34 cellular contexts compared by ENCODE assay signal in the genomic region with DNA sequence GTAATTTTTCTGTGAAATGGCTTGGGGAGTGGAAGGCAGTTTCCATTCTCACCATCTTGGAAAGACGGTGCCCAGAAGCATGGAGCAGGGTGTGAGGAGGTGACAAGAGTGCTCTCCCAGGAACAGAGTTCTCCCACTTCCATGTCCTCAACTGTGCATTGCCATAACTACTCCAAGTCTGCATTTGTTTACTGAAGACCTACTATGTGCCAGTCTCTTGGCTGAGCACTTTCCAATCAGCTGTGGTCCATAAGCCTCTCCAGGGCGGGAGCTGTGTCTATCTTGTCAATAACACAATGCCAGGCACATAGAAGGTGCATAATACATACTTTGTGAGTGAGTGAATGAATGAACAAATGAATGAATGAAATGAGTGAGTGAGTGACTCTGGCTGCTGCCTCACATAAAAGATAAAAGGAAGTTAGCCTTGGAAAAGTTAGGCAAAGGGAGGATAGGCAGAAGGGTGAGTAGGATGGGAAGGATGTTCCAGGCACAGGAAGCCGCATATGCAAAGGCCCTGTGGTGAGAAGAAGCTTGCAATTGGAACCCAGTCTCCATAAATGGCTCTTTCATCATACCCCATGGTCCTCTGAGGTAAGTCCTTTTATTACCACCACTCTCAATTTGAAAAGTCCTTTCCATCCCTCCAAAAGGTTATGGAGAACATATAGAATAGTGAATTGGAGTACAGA.
"Had no signal": no experiment of that assay in that cellular context is flagged by ENCODE, and none has a peak within 500 bp of the region (broad histone marks: within the 10 kb centered on the region; RNA-seq: fewer than 3 reads in every experiment).

No MANE protein-coding gene starts in this region.

- H3K27ac ChIP-seq: adrenal gland, body of pancreas, coronary artery, epithelial cell of prostate had no signal

- H3K36me3 ChIP-seq: adrenal gland, cardiac muscle cell, esophagus squamous epithelium, gastroesophageal sphincter had no signal

- H3K27me3 Mint-ChIP-seq: activated CD4-positive, alpha-beta T cell treated with anti-CD3 and anti-CD28 coated beads for 36 hours; activated CD4-positive, alpha-beta T cell treated with anti-CD3 and anti-CD28 coated beads, Interleukin-2, amount 10 ng/mL, durations not matched to agents 24 days and 14 days; activated CD8-positive, alpha-beta memory T cell treated with anti-CD3 and anti-CD28 coated beads, Interleukin-2, amount 10 ng/mL, durations not matched to agents 7 days and 5 days; activated naive CD8-positive, alpha-beta T cell treated with anti-CD3 and anti-CD28 coated beads, Interleukin-2, amount 50 U/mL, for 24 hours had no signal

- ATAC-seq: activated CD4-positive, alpha-beta T cell treated with anti-CD3 and anti-CD28 coated beads for 36 hours; activated CD8-positive, alpha-beta memory T cell treated with anti-CD3 and anti-CD28 coated beads, Interleukin-2, amount 10 ng/mL, durations not matched to agents 7 days and 5 days; activated CD8-positive, alpha-beta T cell treated with anti-CD3 and anti-CD28 coated beads, Interleukin-2, amount 10 ng/mL, durations not matched to agents 7 days and 5 days; activated naive CD8-positive, alpha-beta T cell treated with anti-CD3 and anti-CD28 coated beads, Interleukin-2, amount 50 U/mL, for 24 hours; body of pancreas; gastroesophageal sphincter; T-helper 17 cell had no signal

- H3K4me3 Mint-ChIP-seq: activated CD4-positive, alpha-beta memory T cell treated with anti-CD3 and anti-CD28 coated beads for 36 hours; activated CD4-positive, alpha-beta T cell treated with anti-CD3 and anti-CD28 coated beads for 36 hours; activated CD4-positive, alpha-beta T cell treated with anti-CD3 and anti-CD28 coated beads, Interleukin-2, amount 10 ng/mL, durations not matched to agents 24 days and 14 days; activated CD8-positive, alpha-beta memory T cell treated with anti-CD3 and anti-CD28 coated beads, Interleukin-2, amount 10 ng/mL, durations not matched to agents 7 days and 5 days; activated CD8-positive, alpha-beta T cell treated with anti-CD3 and anti-CD28 coated beads, Interleukin-2, amount 10 ng/mL, durations not matched to agents 7 days and 5 days; activated naive CD4-positive, alpha-beta T cell treated with anti-CD3 and anti-CD28 coated beads for 36 hours; activated naive CD4-positive, alpha-beta T cell treated with anti-CD3 and anti-CD28 coated beads, Interleukin-2, amount 50 U/mL, for 24 hours; activated naive CD8-positive, alpha-beta T cell treated with anti-CD3 and anti-CD28 coated beads for 36 hours; activated naive CD8-positive, alpha-beta T cell treated with anti-CD3 and anti-CD28 coated beads, Interleukin-2, amount 50 U/mL, for 24 hours; activated T-helper 1 cell treated with anti-CD3 and anti-CD28 coated beads, Interleukin-12 subunit alpha, Interleukin-12 subunit beta, Interleukin-2, Interleukin-4 antibody, amounts not matched to agents 30 ng/mL and 10 ng/mL and 1 ng/mL, durations not matched to agents 14 hours and 24 hours and 36 hours; central memory CD8-positive, alpha-beta T cell; dendritic cell treated with granulocyte-macrophage colony-stimulating factor and Interleukin-4, amounts not matched to agents 40 ng/mL and 50 ng/mL, for 4 days; T-helper 17 cell; T-helper 2 cell treated with Interferon-gamma antibody and Interleukin-4, amounts not matched to agents 5 μg/mL and 100 μg/mL, for 36 hours had no signal

- H3K4me1 Mint-ChIP-seq: activated CD4-positive, alpha-beta T cell treated with anti-CD3 and anti-CD28 coated beads for 36 hours; activated CD4-positive, alpha-beta T cell treated with anti-CD3 and anti-CD28 coated beads, Interleukin-2, amount 10 ng/mL, durations not matched to agents 24 days and 14 days; activated CD8-positive, alpha-beta memory T cell treated with anti-CD3 and anti-CD28 coated beads, Interleukin-2, amount 10 ng/mL, durations not matched to agents 7 days and 5 days; activated naive CD4-positive, alpha-beta T cell treated with anti-CD3 and anti-CD28 coated beads, Interleukin-2, amount 50 U/mL, for 24 hours; activated naive CD8-positive, alpha-beta T cell treated with anti-CD3 and anti-CD28 coated beads for 36 hours; activated naive CD8-positive, alpha-beta T cell treated with anti-CD3 and anti-CD28 coated beads, Interleukin-2, amount 50 U/mL, for 24 hours; central memory CD8-positive, alpha-beta T cell had no signal

- H3K27ac Mint-ChIP-seq: activated CD4-positive, alpha-beta memory T cell treated with anti-CD3 and anti-CD28 coated beads for 36 hours; activated CD4-positive, alpha-beta T cell treated with anti-CD3 and anti-CD28 coated beads for 36 hours; activated CD4-positive, alpha-beta T cell treated with anti-CD3 and anti-CD28 coated beads, Interleukin-2, amount 10 ng/mL, durations not matched to agents 24 days and 14 days; activated CD8-positive, alpha-beta memory T cell treated with anti-CD3 and anti-CD28 coated beads, Interleukin-2, amount 10 ng/mL, durations not matched to agents 7 days and 5 days; activated CD8-positive, alpha-beta T cell treated with anti-CD3 and anti-CD28 coated beads, Interleukin-2, amount 10 ng/mL, durations not matched to agents 7 days and 5 days; activated naive CD4-positive, alpha-beta T cell treated with anti-CD3 and anti-CD28 coated beads for 36 hours; activated naive CD4-positive, alpha-beta T cell treated with anti-CD3 and anti-CD28 coated beads, Interleukin-2, amount 50 U/mL, for 24 hours; activated naive CD8-positive, alpha-beta T cell treated with anti-CD3 and anti-CD28 coated beads for 36 hours; activated naive CD8-positive, alpha-beta T cell treated with anti-CD3 and anti-CD28 coated beads, Interleukin-2, amount 50 U/mL, for 24 hours; activated T-helper 1 cell treated with anti-CD3 and anti-CD28 coated beads, Interleukin-12 subunit alpha, Interleukin-12 subunit beta, Interleukin-2, Interleukin-4 antibody, amounts not matched to agents 30 ng/mL and 10 ng/mL and 1 ng/mL, durations not matched to agents 14 hours and 24 hours and 36 hours; activated T-helper 2 cell treated with anti-CD3 and anti-CD28 coated beads, Interferon-gamma antibody, Interleukin-2, Interleukin-4, amounts not matched to agents 10 μg/mL and 5 μg/mL and 100 μg/mL, durations not matched to agents 14 hours and 24 hours and 36 hours; dendritic cell treated with granulocyte-macrophage colony-stimulating factor and Interleukin-4, amounts not matched to agents 40 ng/mL and 50 ng/mL, for 4 days; T-helper 17 cell; T-helper 2 cell treated with Interferon-gamma antibody and Interleukin-4, amounts not matched to agents 5 μg/mL and 100 μg/mL, for 36 hours had no signal

- H3K9me3 ChIP-seq: adrenal gland, body of pancreas, esophagus squamous epithelium, gastroesophageal sphincter had no signal

- DNase-seq: activated CD4-positive, alpha-beta memory T cell treated with anti-CD3 and anti-CD28 coated beads for 36 hours; activated CD4-positive, alpha-beta T cell treated with anti-CD3 and anti-CD28 coated beads for 36 hours; activated CD4-positive, alpha-beta T cell treated with anti-CD3 and anti-CD28 coated beads, Interleukin-2, amount 10 ng/mL, durations not matched to agents 24 days and 14 days; activated CD4-positive, CD25-positive, alpha-beta regulatory T cell; activated CD4-positive, CD25-positive, alpha-beta regulatory T cell treated with anti-CD3 and anti-CD28 coated beads, Interleukin-2, amount 50 U/mL, for 72 hours; activated CD8-positive, alpha-beta memory T cell treated with anti-CD3 and anti-CD28 coated beads, Interleukin-2, amount 10 ng/mL, durations not matched to agents 7 days and 5 days; activated CD8-positive, alpha-beta memory T cell treated with anti-CD3 and anti-CD28 coated beads, Interleukin-2, amount 50 U/mL, for 4 hours; activated CD8-positive, alpha-beta T cell treated with anti-CD3 and anti-CD28 coated beads, Interleukin-2, amount 10 ng/mL, durations not matched to agents 7 days and 5 days; activated effector memory CD4-positive, alpha-beta T cell treated with anti-CD3 and anti-CD28 coated beads, Interleukin-2, amount 50 U/mL, for 16 hours; activated naive CD4-positive, alpha-beta T cell treated with anti-CD3 and anti-CD28 coated beads for 36 hours; activated naive CD8-positive, alpha-beta T cell treated with anti-CD3 and anti-CD28 coated beads for 36 hours; activated naive CD8-positive, alpha-beta T cell treated with anti-CD3 and anti-CD28 coated beads, Interleukin-2, amount 50 U/mL, for 24 hours; activated T-cell treated with anti-CD3 and anti-CD28 coated beads, Interleukin-2, amount 50 U/mL, for 1 hour; activated T-cell treated with anti-CD3 and anti-CD28 coated beads, Interleukin-2, amount 50 U/mL, for 48 hours; adrenal gland; body of pancreas; effector memory CD4-positive, alpha-beta T cell; esophagus squamous epithelium; foreskin melanocyte; T-helper 1 cell; T-helper 17 cell; T1000 had no signal

- H3K9me3 Mint-ChIP-seq: activated CD4-positive, alpha-beta memory T cell treated with anti-CD3 and anti-CD28 coated beads for 36 hours; activated naive CD4-positive, alpha-beta T cell treated with anti-CD3 and anti-CD28 coated beads for 36 hours; activated naive CD4-positive, alpha-beta T cell treated with anti-CD3 and anti-CD28 coated beads, Interleukin-2, amount 50 U/mL, for 24 hours; activated naive CD8-positive, alpha-beta T cell treated with anti-CD3 and anti-CD28 coated beads for 36 hours; activated naive CD8-positive, alpha-beta T cell treated with anti-CD3 and anti-CD28 coated beads, Interleukin-2, amount 50 U/mL, for 24 hours; activated T-helper 2 cell treated with anti-CD3 and anti-CD28 coated beads, Interferon-gamma antibody, Interleukin-2, Interleukin-4, amounts not matched to agents 10 μg/mL and 5 μg/mL and 100 μg/mL, durations not matched to agents 14 hours and 24 hours and 36 hours; central memory CD8-positive, alpha-beta T cell; dendritic cell treated with granulocyte-macrophage colony-stimulating factor and Interleukin-4, amounts not matched to agents 40 ng/mL and 50 ng/mL, for 4 days had no signal

- FAIRE-seq: endothelial cell of umbilical vein had no signal

- H3K27me3 ChIP-seq: adrenal gland, cardiac muscle cell, dorsolateral prefrontal cortex, esophagus squamous epithelium, gastroesophageal sphincter had no signal

- H3K36me3 Mint-ChIP-seq: activated CD4-positive, alpha-beta memory T cell treated with anti-CD3 and anti-CD28 coated beads for 36 hours; activated CD8-positive, alpha-beta memory T cell treated with anti-CD3 and anti-CD28 coated beads, Interleukin-2, amount 10 ng/mL, durations not matched to agents 7 days and 5 days; activated naive CD4-positive, alpha-beta T cell treated with anti-CD3 and anti-CD28 coated beads, Interleukin-2, amount 50 U/mL, for 24 hours; activated naive CD8-positive, alpha-beta T cell treated with anti-CD3 and anti-CD28 coated beads for 36 hours had no signal

- H3K4me3 ChIP-seq: adrenal gland, body of pancreas, cardiac muscle cell, coronary artery, dorsolateral prefrontal cortex, esophagus squamous epithelium, gastroesophageal sphincter had no signal

- H3K4me1 ChIP-seq: adrenal gland, body of pancreas, gastroesophageal sphincter had no signal
